ENCODE assay signal across 8 cellular contexts in the genomic region with DNA sequence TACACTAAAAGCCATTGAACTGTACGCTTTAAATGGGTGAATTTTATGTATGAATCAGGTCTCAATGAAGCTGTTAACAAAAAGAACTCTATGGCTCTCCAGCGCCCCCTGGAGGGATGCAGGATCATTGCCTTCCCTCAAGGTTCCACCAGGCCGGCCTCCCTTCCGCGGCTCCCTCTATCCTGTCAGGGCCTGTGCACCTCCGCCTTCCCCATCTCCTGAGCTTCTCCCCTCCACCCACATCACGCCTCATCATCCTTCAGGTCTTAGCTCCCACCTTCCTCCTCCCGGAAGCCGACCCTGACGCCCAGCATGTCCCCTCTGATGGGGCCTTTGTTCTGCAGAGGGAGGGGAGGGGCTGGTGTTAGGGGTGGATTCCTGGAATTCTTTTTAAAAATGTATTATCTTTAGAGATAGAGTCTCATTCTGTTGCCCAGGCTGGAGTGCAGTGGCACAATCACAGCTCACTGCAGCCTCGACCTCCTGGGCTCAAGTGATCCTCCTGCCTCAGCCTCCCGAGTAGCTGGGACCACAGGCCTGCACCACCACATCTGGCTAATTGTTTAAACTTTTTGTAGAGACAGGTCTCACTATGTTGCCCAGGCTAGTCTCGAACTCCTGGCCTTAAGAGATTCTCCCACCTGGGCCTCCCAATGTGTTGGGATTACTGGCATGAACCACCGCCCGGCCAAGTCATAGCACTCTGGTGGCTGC. TPM values are rescaled to one million over a fixed set of nuclear protein-coding genes. Genes with fewer than 3 reads are reported as not detected.
DNase-seq lines count a peak whose midpoint lies in the region; ATAC-seq, FAIRE-seq and TF ChIP-seq lines count a peak whose summit lies in the region.

No MANE protein-coding gene starts in this region.

- peak; percentile 77 for DNase-seq in A673 (ENCODE audit: low spot score)
- peak; percentile 64 for DNase-seq in GM12892 (ENCODE audit: insufficient read length)
- peak; percentile 27 for DNase-seq in NCI-H2227 treated with DMSO at 0.1 percent for 48 hours (lab: John Stamatoyannopoulos, UW)
- DNase-seq in activated CD4-positive, alpha-beta T cell treated with anti-CD3 and anti-CD28 coated beads for 24 hours (ENCODE audit: low read depth in 2 of 2): peak; percentile 80 to 84
- no peak for DNase-seq in chondrocyte (ENCODE audit: low spot score)
- peak; percentile 74 for DNase-seq in left lobe of liver (ENCODE audit: low spot score)
- peak; percentile 70 to 90 for DNase-seq in stimulated activated CD4-positive, alpha-beta T cell treated with anti-CD3 and anti-CD28 coated beads, Interleukin-4, amount 100 ng/mL, for 48 hours (ENCODE audit: low read depth in 2 of 2)

- peak; percentile 56 for FAIRE-seq in GM12892 (lab: Jason Lieb, UNC)

- H3K4me1 Mint-ChIP-seq in chondrocyte (ENCODE audit: low read depth): peaks cover 3% of the 10 kb centered on the region

- no peak overlapping the region for H3K4me3 ChIP-seq in A673 (ENCODE audit: low read depth, low read length, poor library complexity, severe bottlenecking)

- H3K9me3 ChIP-seq in A673 (ENCODE audit: low read depth, low read length, poor library complexity, severe bottlenecking): no peaks in the 10 kb centered on the region

- H3K4me1 ChIP-seq in A673 (ENCODE audit: insufficient read depth, low read length, poor library complexity, severe bottlenecking): no peaks in the 10 kb centered on the region

- no TSS peak for BruUV-seq in A673 (replicated peaks; lab: Mats Ljungman, UMichigan)

- no peak overlapping the region for H3K27ac ChIP-seq in A673 (ENCODE audit: low read depth, low read length, poor library complexity, severe bottlenecking)

- H3K27me3 ChIP-seq in A673 (replicated peaks; ENCODE audit: insufficient read depth, low read depth, low read length, poor library complexity): no peaks in the 10 kb centered on the region

- CTCF ChIA-PET in A673 (lab: Charles Lee): interaction anchor here (0.7 to 1.2 kb wide), 11 partner anchors 8 to 397 kb away, joined by 3 to 8 read pairs (median 3); a partner anchor contains a TSS

- TF ChIP-seq CTCF in A673 (conservative IDR thresholded peaks at IDR 0.05; ENCODE audit: low read depth, low read length) (peak; percentile 90), chondrocyte (IDR thresholded peaks at IDR 0.05) (peak; percentile 93)

- H3K27ac Mint-ChIP-seq in chondrocyte (ENCODE audit: unreplicated experiment): no peak overlapping the region

- H3K36me3 Mint-ChIP-seq in chondrocyte (ENCODE audit: low read depth): no peaks in the 10 kb centered on the region

- no peaks in the 10 kb centered on the region for H3K36me3 ChIP-seq in A673 (ENCODE audit: insufficient read depth, low read length, poor library complexity, severe bottlenecking)

- no peak for TF ChIP-seq POLR2A in GM12892 (IDR thresholded peaks at IDR 0.05; ENCODE audit: low read depth, low read length)

- intact Hi-C loops in A673 (cut with micrococcal nuclease; ENCODE audit: unreplicated experiment): loop anchor here (1.0 kb wide), 1 partner anchor 95 kb away; no protein-coding TSS in a partner anchor

- no peaks in the 10 kb centered on the region for H3K9me3 Mint-ChIP-seq in chondrocyte (ENCODE audit: low read depth)

- POLR2A ChIA-PET in A673 (lab: Charles Lee; ENCODE audit: low non-redundant PET): no interaction called here

- ATAC-seq in left lobe of liver (peak; percentile 99), GM21515 (IDR thresholded peaks at IDR 0.05; ENCODE audit: unreplicated experiment) (no peak)

- H3K4me3 Mint-ChIP-seq in chondrocyte (ENCODE audit: unreplicated experiment): no peak overlapping the region

- peaks cover 11% of the 10 kb centered on the region for H3K27me3 Mint-ChIP-seq in chondrocyte (ENCODE audit: low read depth)

RNA-seq across cellular contexts. Expression of a gene that starts 27.7 kb away (rescaled TPM):
- total RNA-seq in A673 (2021): 9.6 and 21.3 TPM in 2 replicates
- polyA plus RNA-seq in GM12892 (2012; ENCODE audit: missing spikeins): not detected
- total RNA-seq in chondrocyte: 79.5 to 83.4 TPM (median 82.2 TPM) in 3 replicates
- total RNA-seq in left lobe of liver: 1.0 TPM

RNA-seq across cellular contexts. Expression of a gene that starts 42.6 kb away (rescaled TPM):
- total RNA-seq in A673 (2021) (24.5 and 29.6 TPM in 2 replicates), chondrocyte (13.5 to 15.6 TPM (median 15.2 TPM) in 3 replicates), left lobe of liver (5.9 TPM)
- polyA plus RNA-seq in GM12892 (2012; ENCODE audit: missing spikeins): 5.3 TPM

RNA-seq across cellular contexts. Expression of a gene that starts 59.7 kb away (rescaled TPM):
- 0.04 TPM in 1 of 2 replicates, not detected in the other for total RNA-seq in A673 (2021)
- not detected for polyA plus RNA-seq in GM12892 (2012; ENCODE audit: missing spikeins)
- total RNA-seq in chondrocyte: 0.07 to 0.34 TPM in 2 of 3 replicates, not detected in the other
- total RNA-seq in left lobe of liver: 2.2 TPM
